ENCODE assay signal across 24 cellular contexts in genomic region chr22:33869946-33870345, GRCh38. TPM values are rescaled to one million over a fixed set of nuclear protein-coding genes. Genes with fewer than 3 reads are reported as not detected.
DNase-seq lines count a peak whose midpoint lies in the region; ATAC-seq and TF ChIP-seq lines count a peak whose summit lies in the region.
"Had no signal": no experiment of that assay in that cellular context is flagged by ENCODE, and none has a peak within 500 bp of the region (broad histone marks: within the 10 kb centered on the region; RNA-seq: fewer than 3 reads in every experiment).

No MANE protein-coding gene starts in this region.

- H4K20me1 ChIP-seq in GM23338 (replicated peaks; ENCODE audit: insufficient read depth), result peaks cover 47% of the 10 kb centered on the region

- H3K27me3 Mint-ChIP-seq in GM23338 (ENCODE audit: insufficient read depth, low read depth, poor library complexity), result peaks cover 21% of the 10 kb centered on the region
- H3K27me3 Mint-ChIP-seq: activated B cell treated with CpG ODN at 0.5 μM for 24 hours; IgD-negative memory B cell; progenitor cell of endocrine pancreas; stimulated activated naive CD8-positive, alpha-beta T cell treated with anti-CD3 and anti-CD28 coated beads, Interleukin-15, amount 100 ng/mL, for 72 hours had no signal

- H3F3A ChIP-seq in GM23338 (replicated peaks; ENCODE audit: low read depth), result no peaks in the 10 kb centered on the region

- no peaks in the 10 kb centered on the region for H3K9me2 ChIP-seq in GM23338 (ENCODE audit: insufficient read depth)

- WGBS in stomach, 5 donors, result 82 to 93% (median 90%) methylated on average over 2 of the region's 2 CpGs

- no peaks in the 10 kb centered on the region for H3K9me3 ChIP-seq in stomach
- H3K9me3 ChIP-seq: upper lobe of right lung had no signal

- DNase-seq in GM23338 (ENCODE audit: low spot score), result no peak
- no peak for DNase-seq in dorsolateral prefrontal cortex
- DNase-seq in medulla oblongata (ENCODE audit: extremely low spot score), result peak; percentile 21
- no peak for DNase-seq in stomach
- DNase-seq in activated naive CD4-positive, alpha-beta T cell (lab: John Stamatoyannopoulos, UW), result no peak
- DNase-seq in SHP77 treated with DMSO at 0.1 percent for 48 hours (lab: John Stamatoyannopoulos, UW), result no peak
- DNase-seq in left colon, result no peak
- DNase-seq in T1000 (lab: John Stamatoyannopoulos, UW), result no peak
- DNase-seq: ACHN; activated B cell treated with CpG ODN at 0.5 μM for 24 hours; activated CD4-positive, alpha-beta T cell treated with anti-CD3 and anti-CD28 coated beads, Interleukin-2, amount 50 U/mL, for 4 hours; activated CD8-positive, alpha-beta memory T cell treated with anti-CD3 and anti-CD28 coated beads, Interleukin-2, amount 50 U/mL, for 48 hours; activated effector memory CD4-positive, alpha-beta T cell treated with Interleukin-2 at 50 U/mL for 16 hours; NCI-H1436 treated with DMSO at 0.1 percent for 48 hours; NCI-H510A; NK-92 treated with Interleukin-12 subunit alpha and Interleukin-12 subunit beta, amount 100 ng/mL, for 24 hours; stimulated activated CD4-positive, alpha-beta T cell treated with anti-CD3 and anti-CD28 coated beads, Interleukin-12 subunit alpha, Interleukin-12 subunit beta, amount 100 ng/mL, for 4 hours; stimulated activated CD4-positive, alpha-beta T cell treated with anti-CD3 and anti-CD28 coated beads, Interleukin-4, amount 100 ng/mL, for 4 hours; stimulated activated naive CD8-positive, alpha-beta T cell treated with anti-CD3 and anti-CD28 coated beads, Interleukin-15, amount 100 ng/mL, for 72 hours; upper lobe of right lung had no signal

- H3K4me1 ChIP-seq in GM23338 (ENCODE audit: insufficient read depth) (peaks cover 33% of the 10 kb centered on the region), stomach (peaks cover 29 to 80% (median 55%) of the 10 kb centered on the region in 4 donors)

- intact Hi-C loops in dorsolateral prefrontal cortex (cut with DNase I), result no loop called here
- intact Hi-C loops in stomach (cut with DNase I; ENCODE audit: low total_unique reads), result no loop called here
- intact Hi-C loops in left colon (cut with DNase I, micrococcal nuclease), result no loop called here

- H3K27me3 ChIP-seq in GM23338 (ENCODE audit: insufficient read depth) (no peaks in the 10 kb centered on the region), dorsolateral prefrontal cortex (no peaks in the 10 kb centered on the region), stomach (no peaks in the 10 kb centered on the region)
- H3K27me3 ChIP-seq: upper lobe of right lung had no signal

- no peak for TF ChIP-seq POLR2A in stomach (IDR thresholded peaks at IDR 0.05)

- no peak overlapping the region for H3K4me3 Mint-ChIP-seq in GM23338
- H3K4me3 Mint-ChIP-seq: activated B cell treated with CpG ODN at 0.5 μM for 24 hours; brain; IgD-negative memory B cell; stimulated activated naive CD8-positive, alpha-beta T cell treated with anti-CD3 and anti-CD28 coated beads, Interleukin-15, amount 100 ng/mL, for 72 hours had no signal

- TF ChIP-seq CTCF in GM23338 (conservative IDR thresholded peaks at IDR 0.05; ENCODE audit: low read depth in 2 of 2) (no peak), dorsolateral prefrontal cortex (IDR thresholded peaks at IDR 0.05 in 54 of 56, conservative IDR thresholded peaks at IDR 0.05 in 2 of 56; ENCODE audit: low read depth in 1 of 56, partially characterized antibody in 56 of 56) (no peak), stomach (IDR thresholded peaks at IDR 0.05) (no peak)

- no peak overlapping the region for H3K4me2 ChIP-seq in GM23338

- H3K79me2 ChIP-seq in GM23338 (replicated peaks; ENCODE audit: insufficient read depth), result peaks cover 100% of the 10 kb centered on the region

- H3K27ac Mint-ChIP-seq in GM23338, result peak overlapping the region; percentile 61; the same call in 1 of the 2 replicates
- H3K27ac Mint-ChIP-seq: activated B cell treated with CpG ODN at 0.5 μM for 24 hours; IgD-negative memory B cell; progenitor cell of endocrine pancreas; stimulated activated naive CD8-positive, alpha-beta T cell treated with anti-CD3 and anti-CD28 coated beads, Interleukin-15, amount 100 ng/mL, for 72 hours had no signal

- no peak for TF ChIP-seq EP300 in stomach (IDR thresholded peaks at IDR 0.05)

- H3K4me3 ChIP-seq in GM23338, result no peak overlapping the region
- no peak overlapping the region for H3K4me3 ChIP-seq in dorsolateral prefrontal cortex
- H3K4me3 ChIP-seq in stomach, result no peak overlapping the region
- H3K4me3 ChIP-seq: upper lobe of right lung had no signal

- ATAC-seq in GM23338 (no peak), left colon (no peak)
- ATAC-seq: SK-N-SH treated with all-trans-retinoic acid at 6 μM for 48 hours; stimulated activated naive CD8-positive, alpha-beta T cell treated with anti-CD3 and anti-CD28 coated beads, Interleukin-15, amount 100 ng/mL, for 72 hours; upper lobe of right lung had no signal

- no peaks in the 10 kb centered on the region; the same call in 2 of the 3 replicates for H3K9me3 Mint-ChIP-seq in GM23338
- H3K9me3 Mint-ChIP-seq: activated B cell treated with CpG ODN at 0.5 μM for 24 hours; IgD-negative memory B cell; stimulated activated naive CD8-positive, alpha-beta T cell treated with anti-CD3 and anti-CD28 coated beads, Interleukin-15, amount 100 ng/mL, for 72 hours had no signal

- no peaks in the 10 kb centered on the region for H3K36me3 ChIP-seq in GM23338 (ENCODE audit: insufficient read depth)
- H3K36me3 ChIP-seq in stomach, result no peaks in the 10 kb centered on the region
- H3K36me3 ChIP-seq: upper lobe of right lung had no signal

- peaks cover 60% of the 10 kb centered on the region for H3K4me1 Mint-ChIP-seq in GM23338

- 0 out of 2 replicates have a peak overlapping the region, but pooled peaks have one; percentile 32 for H3K27ac ChIP-seq in GM23338 (ENCODE audit: low read depth)
- H3K27ac ChIP-seq in dorsolateral prefrontal cortex, result peak overlapping the region in 36 of 59 donors; percentile 1 to 79 (median 44)
- peak overlapping the region in 3 of 5 donors; percentile 16 to 78 (median 73) for H3K27ac ChIP-seq in stomach
- H3K27ac ChIP-seq: upper lobe of right lung had no signal

- H3K36me3 Mint-ChIP-seq in GM23338 (ENCODE audit: low read depth), result peaks cover 15% of the 10 kb centered on the region; the same call in 2 of the 3 replicates
- H3K36me3 Mint-ChIP-seq: brain had no signal

- no peak overlapping the region for H2AFZ ChIP-seq in GM23338

TF ChIP-seq in GM23338, 12 proteins besides CTCF, POLR2A, EP300 and RAD21 (continues in another document):
- no peak for TF ChIP-seq STAT1 (IDR thresholded peaks at IDR 0.05; ENCODE audit: unreplicated experiment)

RNA-seq across cellular contexts. Expression of gene LARGE1, which starts 50.3 kb away (rescaled TPM):
- total RNA-seq in GM23338 (2014; rRNA removed; shearing (Covaris generic)), result 62.4 and 75.6 TPM in 2 replicates
- polyA plus RNA-seq in GM23338 (2016; fragmentation: Nextera tagmentation; extraction: Ambion mirVana) (12.8 and 13.5 TPM in 2 replicates), stomach (1 to 10 TPM; 3.5 to 7.8 (median 4.6) TPM)
- total RNA-seq in dorsolateral prefrontal cortex (100 to 1,000 TPM in 82 of 120 experiments, 10 to 100 TPM in 38; 55.9 to 143 (median 106) TPM), stomach (100 to 1,000 TPM in 2 of 5 donors, 10 to 100 TPM in 3; 36.9 to 110 (median 86.6) TPM), left colon (10 to 100 TPM; 51.6 to 69.6 TPM)
